In the genomic region with DNA sequence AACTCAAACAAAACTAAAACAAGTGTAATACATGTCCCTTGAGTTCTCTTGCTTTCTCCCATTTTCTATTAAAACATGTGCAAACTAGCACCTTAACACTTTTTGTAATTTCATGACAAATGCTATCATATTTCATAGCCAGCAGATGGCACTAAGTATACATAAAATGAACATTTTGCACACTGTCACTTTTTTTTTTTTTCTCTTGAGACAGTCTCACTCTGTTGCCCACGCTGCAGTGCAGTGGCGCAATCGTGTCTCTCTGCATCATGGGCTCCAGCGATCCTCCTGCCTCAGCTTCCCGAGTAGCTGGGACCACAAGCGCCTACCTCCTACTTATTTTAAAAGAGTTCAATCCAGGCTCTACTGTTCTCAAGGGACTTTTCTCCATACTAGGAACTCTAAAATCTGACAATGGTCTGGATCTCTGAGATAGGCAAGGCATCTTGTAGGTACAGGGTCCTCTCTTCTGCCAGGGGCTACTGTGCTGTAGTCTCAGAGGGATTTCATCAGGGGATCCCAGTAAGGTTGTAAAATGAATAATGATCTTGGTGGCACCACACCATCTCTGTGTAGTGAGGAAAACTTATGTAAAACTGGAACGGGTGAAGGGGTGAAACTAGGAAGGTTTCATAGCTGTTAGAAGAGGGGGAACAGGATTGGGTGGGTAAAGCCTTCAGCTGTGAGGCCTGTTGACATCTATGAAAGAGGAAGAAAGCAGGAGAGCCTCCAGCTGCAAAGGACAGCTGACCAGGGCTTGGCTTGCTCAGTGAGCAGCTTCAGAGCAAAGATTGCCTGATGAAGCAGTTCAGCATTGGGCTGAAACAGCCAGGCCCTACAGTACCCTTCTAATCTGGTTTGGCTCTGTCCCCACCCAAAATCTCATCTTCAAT, we compare ENCODE assay signal across 8 cellular contexts.
DNase-seq lines count a peak whose midpoint lies in the region; ATAC-seq, FAIRE-seq and TF ChIP-seq lines count a peak whose summit lies in the region.
"Not testable (repeated sequence)": the region's sequence is repeated elsewhere in the genome, so short reads cannot be mapped to it uniquely, and the experiment has no call there.

No MANE protein-coding gene starts in this region.

- not testable (repeated sequence) for H3K27me3 ChIP-seq in HepG2 (ENCODE audit: control insufficient read depth in 1 of 2, insufficient read depth in 2 of 2, low read length in 2 of 2)

- H3K9me3 Mint-ChIP-seq in activated B cell treated with CpG ODN at 0.5 μM for 24 hours: not testable (repeated sequence)

- not testable (repeated sequence) for TF ChIP-seq RAD21 in HepG2 (CRISPR knock-in tag; IDR thresholded peaks at IDR 0.05)

- H3K4me1 ChIP-seq in HepG2 (ENCODE audit: insufficient read depth, low read length): peaks cover 18% of the 10 kb centered on the region

- intact Hi-C loops in activated B cell treated with CpG ODN at 0.5 μM for 24 hours (cut with micrococcal nuclease): loop anchor here (2.0 kb wide), 1 partner anchor 251 kb away; no protein-coding TSS in a partner anchor
- intact Hi-C loops in HepG2 (cut with micrococcal nuclease; ENCODE audit: unreplicated experiment): not testable (repeated sequence)

- CTCF ChIA-PET in activated B cell treated with CpG ODN at 0.5 μM for 24 hours (lab: Charles Lee): interaction anchor here (1.1 to 1.4 kb wide), 3 partner anchors 73 to 1241 kb away, joined by 3 to 4 read pairs (median 3); no protein-coding TSS in a partner anchor
- CTCF ChIA-PET in HepG2 (lab: Yijun Ruan, JAX; ENCODE audit: low intra/inter-chr PET ratio, low total read pairs): not testable (repeated sequence)

- not testable (repeated sequence) for TF ChIP-seq EP300 in HepG2 (IDR thresholded peaks at IDR 0.05; ENCODE audit: low read depth in 2 of 2, low read length in 2 of 2); HepG2 (CRISPR knock-in tag; IDR thresholded peaks at IDR 0.05; ENCODE audit: borderline replicate concordance)

- peak overlapping the region; percentile 75 for H3K4me3 Mint-ChIP-seq in activated B cell treated with CpG ODN at 0.5 μM for 24 hours

- H3K4me1 Mint-ChIP-seq in activated B cell treated with CpG ODN at 0.5 μM for 24 hours: peaks cover 15% of the 10 kb centered on the region

- not testable (repeated sequence) for H3K27ac ChIP-seq in HepG2 (ENCODE audit: extremely low read length, insufficient read depth, low read length)

- not testable (repeated sequence) for TF ChIP-seq CTCF in activated B cell treated with CpG ODN at 0.5 μM for 24 hours (IDR thresholded peaks at IDR 0.05)
- peak; percentile 59 for TF ChIP-seq CTCF in HepG2 (CRISPR knock-in tag; IDR thresholded peaks at IDR 0.05)

- H3K36me3 ChIP-seq in HepG2 (replicated peaks in 1 of 2; ENCODE audit: control insufficient read depth in 1 of 2, insufficient read depth in 2 of 2, low read length in 2 of 2): not testable (repeated sequence)

- H3K27ac Mint-ChIP-seq in activated B cell treated with CpG ODN at 0.5 μM for 24 hours: peak overlapping the region; percentile 82

- not testable (repeated sequence) for H3K79me2 ChIP-seq in HepG2 (ENCODE audit: insufficient read depth, low read length)

- TF ChIP-seq POLR2A in HepG2 (IDR thresholded peaks at IDR 0.05; ENCODE audit: insufficient read depth in 1 of 2, low read depth in 2 of 2, low read length in 2 of 2): not testable (repeated sequence)

- DNase-seq in DMS53 (lab: John Stamatoyannopoulos, UW) (peak; percentile 81), NCI-H526 treated with DMSO at 0.1 percent for 48 hours (lab: John Stamatoyannopoulos, UW) (peak; percentile 22), dermis microvascular lymphatic vessel endothelial cell (ENCODE audit: low read depth in 2 of 2) (peak; percentile 12 to 17)
- not testable (repeated sequence) for DNase-seq in activated B cell treated with CpG ODN at 0.5 μM for 24 hours; HepG2 (ENCODE audit: low spot score)
- peak; percentile 2 to 6 for DNase-seq in stimulated activated CD8-positive, alpha-beta memory T cell treated with anti-CD3 and anti-CD28 coated beads, Interleukin-7, amount 100 ng/mL, for 4 hours (ENCODE audit: low read depth in 2 of 2)

- not testable (repeated sequence) for BruUV-seq in HepG2 (replicated peaks; lab: Mats Ljungman, UMichigan)

- FAIRE-seq in HepG2 (lab: Jason Lieb, UNC): not testable (repeated sequence)

- in situ Hi-C loops in HepG2 (cut with HindIII; ENCODE audit: extremely low pct_ligation_motif_present, low pct_unique_long_range_greater_than_20kb): not testable (repeated sequence)

- POLR2A ChIA-PET in activated B cell treated with CpG ODN at 0.5 μM for 24 hours (lab: Charles Lee); HepG2 (lab: Yijun Ruan, JAX): not testable (repeated sequence)

- H4K20me1 ChIP-seq in HepG2 (ENCODE audit: insufficient read depth, low read length): not testable (repeated sequence)

- H3K36me3 Mint-ChIP-seq in activated B cell treated with CpG ODN at 0.5 μM for 24 hours (ENCODE audit: low read depth): not testable (repeated sequence)

- H2AFZ ChIP-seq in HepG2 (ENCODE audit: low read length): not testable (repeated sequence)

- ATAC-seq in GM21367 (IDR thresholded peaks at IDR 0.05; ENCODE audit: unreplicated experiment) (peak; percentile 72), HG03108 (IDR thresholded peaks at IDR 0.05; ENCODE audit: unreplicated experiment) (peak; percentile 71), activated B cell treated with CpG ODN at 0.5 μM for 24 hours (ENCODE audit: low read depth) (peak; percentile 93), HepG2 (peak; percentile 82)

- H3K9me3 ChIP-seq in HepG2 (ENCODE audit: low read length): not testable (repeated sequence)

- peak overlapping the region; percentile 18; the same call in 1 of the 2 replicates for H3K9ac ChIP-seq in HepG2 (ENCODE audit: insufficient read depth, low read depth, low read length)

- not testable (repeated sequence) for H3K27me3 Mint-ChIP-seq in activated B cell treated with CpG ODN at 0.5 μM for 24 hours

- H3K4me3 ChIP-seq in HepG2 (replicated peaks in 1 of 3; ENCODE audit: insufficient read depth in 1 of 3, low read depth in 2 of 3, low read length in 3 of 3): not testable (repeated sequence)

- H3K4me2 ChIP-seq in HepG2 (ENCODE audit: low read depth, low read length): not testable (repeated sequence)

- WGBS in HepG2 (ENCODE audit: low lambda C conversion rate): 41% methylated on average over 7 of the region's 7 CpGs

TF ChIP-seq in HepG2, 621 proteins besides CTCF, POLR2A, EP300 and RAD21:
- TF ChIP-seq CEBPB (IDR thresholded peaks at IDR 0.05; ENCODE audit: borderline replicate concordance, low read depth, low read length): peak; percentile 41; the same call in 1 of the 2 replicates
- 0 out of 2 replicates have a peak, but pooled peaks have one; percentile 15 for TF ChIP-seq ARID5B (CRISPR knock-in tag; IDR thresholded peaks at IDR 0.05)
- peak; percentile 81 for TF ChIP-seq CEBPG (CRISPR knock-in tag; IDR thresholded peaks at IDR 0.05)
- peak; percentile 28; the same call in 1 of the 2 replicates for TF ChIP-seq SAP130 (CRISPR knock-in tag; IDR thresholded peaks at IDR 0.05; ENCODE audit: low read depth)
- TF ChIP-seq SMC3 (IDR thresholded peaks at IDR 0.05; ENCODE audit: low read length): peak; percentile 9; the same call in 1 of the 2 replicates
- peak; percentile 58 for TF ChIP-seq STAG1 (CRISPR knock-in tag; IDR thresholded peaks at IDR 0.05)
- TF ChIP-seq, protein P1, sequence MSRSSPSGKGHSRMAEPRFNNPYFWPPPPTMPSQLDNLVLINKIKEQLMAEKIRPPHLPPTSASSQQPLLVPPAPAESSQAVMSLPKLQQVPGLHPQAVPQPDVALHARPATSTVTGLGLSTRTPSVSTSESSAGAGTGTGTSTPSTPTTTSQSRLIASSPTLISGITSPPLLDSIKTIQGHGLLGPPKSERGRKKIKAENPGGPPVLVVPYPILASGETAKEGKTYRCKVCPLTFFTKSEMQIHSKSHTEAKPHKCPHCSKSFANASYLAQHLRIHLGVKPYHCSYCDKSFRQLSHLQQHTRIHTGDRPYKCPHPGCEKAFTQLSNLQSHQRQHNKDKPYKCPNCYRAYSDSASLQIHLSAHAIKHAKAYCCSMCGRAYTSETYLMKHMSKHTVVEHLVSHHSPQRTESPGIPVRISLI (CRISPR knock-in tag; IDR thresholded peaks at IDR 0.05; ENCODE audit: borderline replicate concordance): peak; percentile 97
TF ChIP-seq in HepG2: peak in this region for 7; not testable (repeated sequence) for 614.
